In genomic region chr3:58722526-58722925, GRCh38 we compare ENCODE assay signal across 13 cellular contexts. TPM values are rescaled to one million over a fixed set of nuclear protein-coding genes. Genes with fewer than 3 reads are reported as not detected.
"Had no signal": no experiment of that assay in that cellular context is flagged by ENCODE, and none has a peak within 500 bp of the region (broad histone marks: within the 10 kb centered on the region; RNA-seq: fewer than 3 reads in every experiment).

No MANE protein-coding gene starts in this region.

- H3K4me3 ChIP-seq: coronary artery had no signal

- ATAC-seq: activated CD4-positive, CD25-positive, alpha-beta regulatory T cell treated with anti-CD3 and anti-CD28 coated beads, Interleukin-2, amount 50 U/mL, for 24 hours had no signal

- H3K27ac ChIP-seq: coronary artery had no signal

- DNase-seq: caudate nucleus; effector CD8-positive, alpha-beta T cell; hypothalamus; mammary epithelial cell; occipital lobe; stimulated activated CD4-positive, alpha-beta T cell treated with anti-CD3 and anti-CD28 coated beads, Interleukin-12 subunit alpha, Interleukin-12 subunit beta, amount 100 ng/mL, for 4 hours; stimulated activated naive CD4-positive, alpha-beta T cell had no signal

RNA-seq across cellular contexts. Expression of gene FAM3D, which starts 56.0 kb away (rescaled TPM):
- total RNA-seq: activated T-helper 2 cell treated with anti-CD3 and anti-CD28 coated beads, Interferon-gamma antibody, Interleukin-2, Interleukin-4, amounts not matched to agents 10 μg/mL and 5 μg/mL and 100 μg/mL, durations not matched to agents 14 hours and 24 hours and 36 hours; fibroblast of lung; mammary epithelial cell; natural killer cell treated with Interleukin-12 subunit alpha and Interleukin-12 subunit beta and Interleukin-15 and Interleukin-18, amount 100 ng/mL, for 72 hours; occipital lobe; sciatic nerve had no signal
- polyA plus RNA-seq: fibroblast of lung, mammary epithelial cell had no signal
